Comparison of ENCODE assay signal across 29 cellular contexts in genomic region chr1:54993140-54993539, GRCh38. TPM values are rescaled to one million over a fixed set of nuclear protein-coding genes. Genes with fewer than 3 reads are reported as not detected.
"Had no signal": no experiment of that assay in that cellular context is flagged by ENCODE, and none has a peak within 500 bp of the region (broad histone marks: within the 10 kb centered on the region; RNA-seq: fewer than 3 reads in every experiment).

No MANE protein-coding gene starts in this region.

- H3K4me1 ChIP-seq: SJSA1 had no signal

- H3K9me3 ChIP-seq: Peyer's patch, SJSA1 had no signal

- H3K36me3 ChIP-seq: Peyer's patch, SJSA1 had no signal

- H3K4me2 ChIP-seq: PC-9 had no signal

- H3K4me3 ChIP-seq: PC-9, Peyer's patch, SJSA1, SK-N-MC had no signal

- H3K27ac ChIP-seq: PC-9, Peyer's patch, SJSA1, SK-N-MC had no signal

- DNase-seq: KBM-7; MV-4-11; NCI-H1048; NCI-H1105; NCI-H1417; NCI-H1436 treated with DMSO at 0.1 percent for 48 hours; NCI-H1694 treated with DMSO at 0.1 percent for 48 hours; NCI-H1930; NCI-H2081; NCI-H2107; NCI-H2227 treated with DMSO at 0.1 percent for 48 hours; NCI-H524; NCI-H526 treated with DMSO at 0.1 percent for 48 hours; NCI-H748 treated with DMSO at 0.1 percent for 48 hours; NK-92 treated with Interleukin-12 subunit alpha and Interleukin-12 subunit beta, amount 100 ng/mL, for 24 hours; OCI-M1; PC-9; Right ventricle myocardium superior; SIG-M5 had no signal

- H2AFZ ChIP-seq: PC-9 had no signal

RNA-seq across cellular contexts. Expression of gene BSND, which starts 5.6 kb away (rescaled TPM):
- total RNA-seq: HT1080; LHCN-M2; MCF 10A; NCI-H460; Peyer's patch; Right ventricle myocardium superior; RPMI7951; SJSA1; T-helper 1 cell treated with Interleukin-12 subunit alpha and Interleukin-12 subunit beta and Interleukin-4 antibody, amounts not matched to agents 30 ng/mL and 1 ng/mL, for 36 hours had no signal
- polyA plus RNA-seq: IgD-negative memory B cell had no signal

RNA-seq across cellular contexts. Expression of gene TMEM61, which starts 12.7 kb away (rescaled TPM):
- total RNA-seq: HT1080; LHCN-M2; MCF 10A; NCI-H460; RPMI7951; SJSA1; T-helper 1 cell treated with Interleukin-12 subunit alpha and Interleukin-12 subunit beta and Interleukin-4 antibody, amounts not matched to agents 30 ng/mL and 1 ng/mL, for 36 hours had no signal
- polyA plus RNA-seq: IgD-negative memory B cell had no signal

RNA-seq across cellular contexts. Expression of gene PCSK9, which starts 46.2 kb away (rescaled TPM):
- total RNA-seq: MCF 10A; NCI-H460; Right ventricle myocardium superior; RPMI7951; T-helper 1 cell treated with Interleukin-12 subunit alpha and Interleukin-12 subunit beta and Interleukin-4 antibody, amounts not matched to agents 30 ng/mL and 1 ng/mL, for 36 hours had no signal
- polyA plus RNA-seq: IgD-negative memory B cell had no signal
